8 cellular contexts compared by ENCODE assay signal in genomic region chr19:58278156-58279041, GRCh38. TPM values are rescaled to one million over a fixed set of nuclear protein-coding genes. Genes with fewer than 3 reads are reported as not detected.
A peak's percentile ranks its signal among the peaks of the same experiment; 100 is the strongest.
DNase-seq lines count a peak whose midpoint lies in the region; ATAC-seq, FAIRE-seq and TF ChIP-seq lines count a peak whose summit lies in the region.

TSS of gene ZNF8 (plus strand) at chr19:58278955. CDS start at chr19:58279082, 127 bp downstream.

- TF ChIP-seq CTCF in Caco-2 (IDR thresholded peaks at IDR 0.05; ENCODE audit: insufficient read depth in 1 of 2, low read depth in 1 of 2, low read length in 1 of 2, severe bottlenecking in 1 of 2, unreplicated experiment in 1 of 2): no peak

- intact Hi-C loops in Caco-2 (cut with micrococcal nuclease; ENCODE audit: unreplicated experiment): loop anchor here (1.0 to 5.0 kb wide), 5 partner anchors 27 to 102 kb away; partner anchors contain the start of genes ERVK3-1, ZNF274, ZNF544 and ZNF837

- H3K27me3 ChIP-seq in Caco-2 (replicated peaks; ENCODE audit: control insufficient read depth, insufficient read depth, low read length): no peaks in the 10 kb centered on the region

- H3K9me3 Mint-ChIP-seq in Caco-2 (ENCODE audit: unreplicated experiment): peaks cover 8% of the 10 kb centered on the region
- H3K9me3 Mint-ChIP-seq in activated CD8-positive, alpha-beta memory T cell treated with anti-CD3 and anti-CD28 coated beads, Interleukin-2, amount 10 ng/mL, durations not matched to agents 7 days and 5 days (ENCODE audit: low read depth): peaks cover 26% of the 10 kb centered on the region
- H3K9me3 Mint-ChIP-seq in effector memory CD8-positive, alpha-beta T cell: no peaks in the 10 kb centered on the region
- H3K9me3 Mint-ChIP-seq in memory B cell: peaks cover 2% of the 10 kb centered on the region

- H3K27me3 Mint-ChIP-seq in Caco-2 (ENCODE audit: insufficient read depth, unreplicated experiment) (no peaks in the 10 kb centered on the region), memory B cell (no peaks in the 10 kb centered on the region)
- no peaks in the 10 kb centered on the region for H3K27me3 Mint-ChIP-seq in activated CD8-positive, alpha-beta memory T cell treated with anti-CD3 and anti-CD28 coated beads, Interleukin-2, amount 10 ng/mL, durations not matched to agents 7 days and 5 days
- H3K27me3 Mint-ChIP-seq in effector memory CD8-positive, alpha-beta T cell: no peaks in the 10 kb centered on the region

- H3K4me1 Mint-ChIP-seq in Caco-2 (ENCODE audit: low read depth, unreplicated experiment): peaks cover 17% of the 10 kb centered on the region
- peaks cover 23% of the 10 kb centered on the region for H3K4me1 Mint-ChIP-seq in activated CD8-positive, alpha-beta memory T cell treated with anti-CD3 and anti-CD28 coated beads, Interleukin-2, amount 10 ng/mL, durations not matched to agents 7 days and 5 days
- H3K4me1 Mint-ChIP-seq in effector memory CD8-positive, alpha-beta T cell (ENCODE audit: low read depth in 2 of 2): peaks cover 30 to 42% of the 10 kb centered on the region in 2 donors
- peaks cover 20% of the 10 kb centered on the region for H3K4me1 Mint-ChIP-seq in memory B cell

- CTCF ChIA-PET in Caco-2 (lab: Charles Lee): no interaction called here
- CTCF ChIA-PET in activated CD8-positive, alpha-beta memory T cell treated with anti-CD3 and anti-CD28 coated beads, Interleukin-2, amount 10 ng/mL, durations not matched to agents 7 days and 5 days (lab: Charles Lee): interaction anchor here (0.8 to 1.3 kb wide), 2 partner anchors 50 to 82 kb away, joined by 3 read pairs; partner anchors contain the start of gene ZNF544

- peak; percentile 96 for FAIRE-seq in HTR-8/SVneo (lab: Jason Lieb, UNC)

- BruUV-seq in Caco-2 (replicated peaks; lab: Mats Ljungman, UMichigan): no TSS peak

- H3K36me3 ChIP-seq in Caco-2 (ENCODE audit: control insufficient read depth, insufficient read depth, low read length): no peaks in the 10 kb centered on the region; the same call in 1 of the 2 replicates

- H3K27ac Mint-ChIP-seq in Caco-2 (ENCODE audit: unreplicated experiment) (peak within 1 kb of the TSS; percentile 96), memory B cell (peak within 1 kb of the TSS; percentile 85)
- H3K27ac Mint-ChIP-seq in activated CD8-positive, alpha-beta memory T cell treated with anti-CD3 and anti-CD28 coated beads, Interleukin-2, amount 10 ng/mL, durations not matched to agents 7 days and 5 days: peak within 1 kb of the TSS; percentile 84
- peak within 1 kb of the TSS; percentile 81 to 91 for H3K27ac Mint-ChIP-seq in effector memory CD8-positive, alpha-beta T cell

- POLR2A ChIA-PET in Caco-2 (lab: Charles Lee): interaction anchor here (0.6 to 1.5 kb wide), 6 partner anchors 26 to 198 kb away, joined by 3 to 4 read pairs (median 3); partner anchors contain the start of gene ZSCAN22

- no peaks in the 10 kb centered on the region; the same call in none of the 2 replicates for H3K9me3 ChIP-seq in Caco-2

- peaks cover 57% of the 10 kb centered on the region for H3K36me3 Mint-ChIP-seq in Caco-2 (ENCODE audit: insufficient read depth, unreplicated experiment)
- H3K36me3 Mint-ChIP-seq in activated CD8-positive, alpha-beta memory T cell treated with anti-CD3 and anti-CD28 coated beads, Interleukin-2, amount 10 ng/mL, durations not matched to agents 7 days and 5 days: peaks cover 62% of the 10 kb centered on the region
- H3K36me3 Mint-ChIP-seq in effector memory CD8-positive, alpha-beta T cell (ENCODE audit: insufficient read depth): peaks cover 22% of the 10 kb centered on the region
- H3K36me3 Mint-ChIP-seq in memory B cell: peaks cover 17% of the 10 kb centered on the region

- peak within 1 kb of the TSS; percentile 85 for H3K4me3 ChIP-seq in Caco-2 (ENCODE audit: low read depth, low read length)

- DNase-seq in Caco-2 (peak; percentile 99), HTR-8/SVneo (ENCODE audit: insufficient read length, low spot score) (peak; percentile 99), NOMO-1 treated with DMSO at 0.1 percent for 48 hours (lab: John Stamatoyannopoulos, UW; ENCODE audit: unreplicated experiment) (peak; percentile 98), memory B cell (ENCODE audit: low spot score in 2 of 2) (peak; percentile 87 to 90)
- DNase-seq in activated CD8-positive, alpha-beta memory T cell treated with anti-CD3 and anti-CD28 coated beads, Interleukin-2, amount 10 ng/mL, durations not matched to agents 7 days and 5 days: peak; percentile 99
- DNase-seq in effector memory CD8-positive, alpha-beta T cell: peak; percentile 91 to 97 (median 96)
- DNase-seq in stimulated activated CD8-positive, alpha-beta memory T cell treated with anti-CD3 and anti-CD28 coated beads, Interleukin-12 subunit alpha, Interleukin-12 subunit beta, amount 100 ng/mL, for 1 hour (ENCODE audit: low read depth): peak; percentile 93

- H3K4me3 Mint-ChIP-seq in Caco-2 (ENCODE audit: unreplicated experiment): peak within 1 kb of the TSS; percentile 99
- peak within 1 kb of the TSS; percentile 90 for H3K4me3 Mint-ChIP-seq in activated CD8-positive, alpha-beta memory T cell treated with anti-CD3 and anti-CD28 coated beads, Interleukin-2, amount 10 ng/mL, durations not matched to agents 7 days and 5 days
- H3K4me3 Mint-ChIP-seq in effector memory CD8-positive, alpha-beta T cell: peak within 1 kb of the TSS; percentile 90 to 91
- H3K4me3 Mint-ChIP-seq in memory B cell: peak within 1 kb of the TSS; percentile 93

- 0 out of 2 replicates have a peak, but pooled peaks cover 5% of the 10 kb centered on the region for H3K4me1 ChIP-seq in Caco-2

- ATAC-seq in GM21381 (IDR thresholded peaks at IDR 0.05; ENCODE audit: unreplicated experiment) (peak; percentile 95), memory B cell (ENCODE audit: low read depth) (peak; percentile 97)
- ATAC-seq in activated CD8-positive, alpha-beta memory T cell treated with anti-CD3 and anti-CD28 coated beads, Interleukin-2, amount 10 ng/mL, durations not matched to agents 7 days and 5 days: peak; percentile 100
- ATAC-seq in effector memory CD8-positive, alpha-beta T cell (replicated peaks): peak; percentile 94

RNA-seq across cellular contexts. Expression of gene ZNF8, which starts in this region (rescaled TPM):
- total RNA-seq in Caco-2 (2022): 8.4 and 8.5 TPM in 2 replicates
- total RNA-seq in activated CD8-positive, alpha-beta memory T cell treated with anti-CD3 and anti-CD28 coated beads, Interleukin-2, amount 10 ng/mL, durations not matched to agents 7 days and 5 days: 1 to 10 TPM; 4.8 to 5.0 TPM

Comparison
In these comparisons a context has a peak if more than half of its experiments do, and no peak if none do; other contexts are left out.
1. Peak in every context shown above with its lines: DNase-seq, ATAC-seq and H3K4me3 ChIP-seq.